17 cellular contexts compared by ENCODE assay signal in the genomic region with DNA sequence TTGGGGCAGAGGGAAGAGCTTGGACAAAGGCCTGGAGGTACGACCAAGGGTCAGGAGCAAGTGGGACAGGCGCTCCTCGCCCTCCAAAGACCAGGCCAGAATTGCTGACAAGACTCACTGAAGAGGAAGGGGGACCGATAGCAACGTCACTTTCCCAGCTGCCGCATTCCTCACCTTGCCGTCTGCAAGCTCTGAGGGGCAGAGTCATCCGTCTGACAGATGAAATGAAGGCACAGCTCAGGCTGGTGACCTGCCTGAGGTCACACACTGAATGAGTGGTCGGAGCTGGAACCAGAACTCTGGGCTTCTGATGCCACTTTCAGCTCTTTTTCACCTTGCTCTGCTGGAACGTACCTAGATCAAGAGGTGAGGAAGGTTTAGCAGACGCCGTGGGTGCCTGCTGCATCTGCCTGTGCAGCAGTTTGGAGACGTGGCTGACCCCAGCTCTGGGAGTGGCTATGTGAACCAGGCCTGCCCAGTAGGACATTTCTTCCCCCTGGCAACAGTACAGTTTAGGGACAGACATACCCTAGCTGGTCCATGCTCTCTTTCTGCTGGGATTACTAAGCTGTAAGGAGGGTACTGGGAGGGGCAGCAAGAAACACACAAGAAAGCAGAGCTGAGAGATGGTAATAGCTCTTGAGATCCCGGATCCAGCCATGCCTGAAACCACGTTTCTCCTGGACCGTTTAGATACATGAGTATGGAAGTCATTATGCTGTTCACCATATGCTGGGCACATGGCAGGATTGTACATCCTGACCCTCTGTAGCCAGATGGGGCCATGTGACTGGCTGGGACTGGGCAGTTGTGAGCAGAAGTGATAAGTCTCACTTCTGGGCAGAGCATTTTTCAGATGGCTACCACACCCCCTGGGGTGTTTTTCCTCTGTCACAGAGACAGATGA. TPM values are rescaled to one million over a fixed set of nuclear protein-coding genes. Genes with fewer than 3 reads are reported as not detected.
DNase-seq lines count a peak whose midpoint lies in the region; ATAC-seq and TF ChIP-seq lines count a peak whose summit lies in the region.
"Had no signal": no experiment of that assay in that cellular context is flagged by ENCODE, and none has a peak within 500 bp of the region (broad histone marks: within the 10 kb centered on the region; RNA-seq: fewer than 3 reads in every experiment).

No MANE protein-coding gene starts in this region.

- H3K36me3 Mint-ChIP-seq in activated T-cell treated with anti-CD3 and anti-CD28 coated beads, Interleukin-2, amount 50 U/mL, for 4 hours (ENCODE audit: insufficient read depth), result peaks cover 19% of the 10 kb centered on the region
- H3K36me3 Mint-ChIP-seq in activated T-helper 2 cell treated with anti-CD3 and anti-CD28 coated beads, Interferon-gamma antibody, Interleukin-2, Interleukin-4, amounts not matched to agents 10 μg/mL and 5 μg/mL and 100 μg/mL, durations not matched to agents 14 hours and 24 hours and 36 hours (ENCODE audit: low read depth), result peaks cover 54% of the 10 kb centered on the region
- peaks cover 4 to 12% (median 10%) of the 10 kb centered on the region in 3 donors for H3K36me3 Mint-ChIP-seq in naive thymus-derived CD8-positive, alpha-beta T cell
- H3K36me3 Mint-ChIP-seq: mesothelial cell of epicardium had no signal

- ATAC-seq in activated T-cell treated with anti-CD3 and anti-CD28 coated beads, Interleukin-2, amount 50 U/mL, for 4 hours, result no peak
- ATAC-seq in GM18505 (IDR thresholded peaks at IDR 0.05; ENCODE audit: unreplicated experiment), result no peak
- no peak for ATAC-seq in naive thymus-derived CD8-positive, alpha-beta T cell
- ATAC-seq in GM19467 (IDR thresholded peaks at IDR 0.05; ENCODE audit: unreplicated experiment), result no peak
- ATAC-seq: gastroesophageal sphincter had no signal

- no peaks in the 10 kb centered on the region for H3K27me3 Mint-ChIP-seq in activated T-cell treated with anti-CD3 and anti-CD28 coated beads, Interleukin-2, amount 50 U/mL, for 4 hours (ENCODE audit: low read depth)
- H3K27me3 Mint-ChIP-seq in activated T-helper 2 cell treated with anti-CD3 and anti-CD28 coated beads, Interferon-gamma antibody, Interleukin-2, Interleukin-4, amounts not matched to agents 10 μg/mL and 5 μg/mL and 100 μg/mL, durations not matched to agents 14 hours and 24 hours and 36 hours (ENCODE audit: low read depth), result no peaks in the 10 kb centered on the region
- no peaks in the 10 kb centered on the region for H3K27me3 Mint-ChIP-seq in naive thymus-derived CD8-positive, alpha-beta T cell

- intact Hi-C loops in activated T-helper 2 cell treated with anti-CD3 and anti-CD28 coated beads, Interferon-gamma antibody, Interleukin-2, Interleukin-4, amounts not matched to agents 10 μg/mL and 5 μg/mL and 100 μg/mL, durations not matched to agents 14 hours and 24 hours and 36 hours (cut with micrococcal nuclease), result no loop called here

- no peak overlapping the region for H3K4me3 Mint-ChIP-seq in activated T-cell treated with anti-CD3 and anti-CD28 coated beads, Interleukin-2, amount 50 U/mL, for 4 hours
- no peak overlapping the region for H3K4me3 Mint-ChIP-seq in activated T-helper 2 cell treated with anti-CD3 and anti-CD28 coated beads, Interferon-gamma antibody, Interleukin-2, Interleukin-4, amounts not matched to agents 10 μg/mL and 5 μg/mL and 100 μg/mL, durations not matched to agents 14 hours and 24 hours and 36 hours (ENCODE audit: low read depth)
- peak overlapping the region in 2 of 10 donors; percentile 11 to 58 for H3K4me3 Mint-ChIP-seq in naive thymus-derived CD8-positive, alpha-beta T cell
- H3K4me3 Mint-ChIP-seq: mesothelial cell of epicardium had no signal

- H3K9me3 Mint-ChIP-seq in activated T-cell treated with anti-CD3 and anti-CD28 coated beads, Interleukin-2, amount 50 U/mL, for 4 hours, result no peaks in the 10 kb centered on the region
- peaks cover 7% of the 10 kb centered on the region for H3K9me3 Mint-ChIP-seq in activated T-helper 2 cell treated with anti-CD3 and anti-CD28 coated beads, Interferon-gamma antibody, Interleukin-2, Interleukin-4, amounts not matched to agents 10 μg/mL and 5 μg/mL and 100 μg/mL, durations not matched to agents 14 hours and 24 hours and 36 hours
- peaks cover 0 to 2% (median 0%) of the 10 kb centered on the region in 9 donors for H3K9me3 Mint-ChIP-seq in naive thymus-derived CD8-positive, alpha-beta T cell

- H3K27ac Mint-ChIP-seq in activated T-helper 2 cell treated with anti-CD3 and anti-CD28 coated beads, Interferon-gamma antibody, Interleukin-2, Interleukin-4, amounts not matched to agents 10 μg/mL and 5 μg/mL and 100 μg/mL, durations not matched to agents 14 hours and 24 hours and 36 hours, result peak overlapping the region; percentile 58
- H3K27ac Mint-ChIP-seq in naive thymus-derived CD8-positive, alpha-beta T cell, result peak overlapping the region; percentile 30 to 98 (median 84)
- H3K27ac Mint-ChIP-seq: mesothelial cell of epicardium had no signal

- POLR2A ChIA-PET in naive thymus-derived CD8-positive, alpha-beta T cell (lab: Charles Lee), result interaction anchor here (0.6 to 12.8 kb wide), 6 partner anchors 8 to 281 kb away, joined by 3 to 167 read pairs (median 6); a partner anchor contains a TSS

- in situ Hi-C loops in KBM-7 (cut with MboI; ENCODE audit: low pct_unique_long_range_greater_than_20kb, low sequenced_read_pairs), result no loop called here

- TF ChIP-seq POLR2A in GM18505 (IDR thresholded peaks at IDR 0.05; ENCODE audit: borderline replicate concordance, extremely low read depth, insufficient read depth, insufficient read length), result peak; percentile 28

- H3K4me1 Mint-ChIP-seq in activated T-cell treated with anti-CD3 and anti-CD28 coated beads, Interleukin-2, amount 50 U/mL, for 4 hours (ENCODE audit: low read depth), result peaks cover 79% of the 10 kb centered on the region
- H3K4me1 Mint-ChIP-seq in activated T-helper 2 cell treated with anti-CD3 and anti-CD28 coated beads, Interferon-gamma antibody, Interleukin-2, Interleukin-4, amounts not matched to agents 10 μg/mL and 5 μg/mL and 100 μg/mL, durations not matched to agents 14 hours and 24 hours and 36 hours (ENCODE audit: low read depth), result peaks cover 47% of the 10 kb centered on the region
- H3K4me1 Mint-ChIP-seq in naive thymus-derived CD8-positive, alpha-beta T cell, result peaks cover 51 to 92% (median 87%) of the 10 kb centered on the region in 4 donors

- DNase-seq in activated T-cell treated with anti-CD3 and anti-CD28 coated beads, Interleukin-2, amount 50 U/mL, for 1 hour, result peak; percentile 43
- no peak for DNase-seq in activated T-cell treated with anti-CD3 and anti-CD28 coated beads, Interleukin-2, amount 50 U/mL, for 4 hours
- no peak for DNase-seq in activated T-helper 2 cell treated with anti-CD3 and anti-CD28 coated beads, Interferon-gamma antibody, Interleukin-2, Interleukin-4, amounts not matched to agents 10 μg/mL and 5 μg/mL and 100 μg/mL, durations not matched to agents 14 hours and 24 hours and 36 hours (ENCODE audit: low spot score)
- no peak for DNase-seq in naive thymus-derived CD8-positive, alpha-beta T cell
- DNase-seq in T-helper 9 cell (no peak), KBM-7 (no peak)
- DNase-seq: ACHN; activated CD4-positive, CD25-positive, alpha-beta regulatory T cell treated with anti-CD3 and anti-CD28 coated beads, Interleukin-2, amount 50 U/mL, for 72 hours; central memory CD4-positive, alpha-beta T cell; DMS79; NCI-H1048; NCI-H2171; ovary had no signal

RNA-seq across cellular contexts. Expression of a gene that starts 50.8 kb away (rescaled TPM):
- total RNA-seq in activated T-cell treated with anti-CD3 and anti-CD28 coated beads, Interleukin-2, amount 50 U/mL, for 4 hours, result 10 to 100 TPM; 90.7 to 94.9 (median 91.4) TPM
- 84.2 and 84.5 TPM in 2 replicates for total RNA-seq in activated T-helper 2 cell treated with anti-CD3 and anti-CD28 coated beads, Interferon-gamma antibody, Interleukin-2, Interleukin-4, amounts not matched to agents 10 μg/mL and 5 μg/mL and 100 μg/mL, durations not matched to agents 14 hours and 24 hours and 36 hours
- 10 to 100 TPM; 29.3 to 29.4 TPM for total RNA-seq in naive thymus-derived CD8-positive, alpha-beta T cell
- polyA plus RNA-seq in naive thymus-derived CD8-positive, alpha-beta T cell, result 10 to 100 TPM; 26.5 to 47.1 (median 33.9) TPM
